In genomic region chr4:4289575-4289929, GRCh38 we compare ENCODE assay signal across 8 cellular contexts. TPM values are rescaled to one million over a fixed set of nuclear protein-coding genes. Genes with fewer than 3 reads are reported as not detected.
DNase-seq lines count a peak whose midpoint lies in the region; ATAC-seq, FAIRE-seq and TF ChIP-seq lines count a peak whose summit lies in the region.

No MANE protein-coding gene starts in this region.

- H3K27ac ChIP-seq in keratinocyte (ENCODE audit: control insufficient read depth, insufficient read depth, low read length) (peak overlapping the region; percentile 73), suprapubic skin (peak overlapping the region; percentile 67)

- no peak for DNase-seq in activated CD4-positive, alpha-beta T cell treated with anti-CD3 and anti-CD28 coated beads, Interleukin-2, amount 10 ng/mL, durations not matched to agents 7 days and 5 days
- no peak for DNase-seq in activated CD4-positive, alpha-beta T cell treated with anti-CD3 and anti-CD28 coated beads for 48 hours
- no peak for DNase-seq in activated T-helper 2 cell treated with anti-CD3 and anti-CD28 coated beads, Interferon-gamma antibody, Interleukin-2, Interleukin-4, amounts not matched to agents 10 μg/mL and 5 μg/mL and 100 μg/mL, durations not matched to agents 14 hours and 24 hours and 36 hours (ENCODE audit: low spot score)
- DNase-seq in keratinocyte (ENCODE audit: low read depth, low spot score) (no peak), suprapubic skin (ENCODE audit: low spot score in 2 of 2) (no peak), frontal cortex (ENCODE audit: low spot score in 2 of 2) (no peak)

- H3K4me2 ChIP-seq in keratinocyte (ENCODE audit: control insufficient read depth, extremely low read depth, insufficient read depth, low read depth, low read length) = peak overlapping the region; percentile 99

- H3K36me3 Mint-ChIP-seq in activated CD4-positive, alpha-beta T cell treated with anti-CD3 and anti-CD28 coated beads, Interleukin-2, amount 10 ng/mL, durations not matched to agents 7 days and 5 days (ENCODE audit: low read depth) = peaks cover 19% of the 10 kb centered on the region
- peaks cover 32% of the 10 kb centered on the region for H3K36me3 Mint-ChIP-seq in activated T-helper 2 cell treated with anti-CD3 and anti-CD28 coated beads, Interferon-gamma antibody, Interleukin-2, Interleukin-4, amounts not matched to agents 10 μg/mL and 5 μg/mL and 100 μg/mL, durations not matched to agents 14 hours and 24 hours and 36 hours (ENCODE audit: low read depth)

- TF ChIP-seq EP300 in suprapubic skin (IDR thresholded peaks at IDR 0.05) = no peak

- H3K27me3 ChIP-seq in keratinocyte (ENCODE audit: control insufficient read depth, extremely low read depth, insufficient read depth, low read length) (no peaks in the 10 kb centered on the region), suprapubic skin (no peaks in the 10 kb centered on the region)

- dilution Hi-C loops in keratinocyte (cut with MboI; ENCODE audit: extremely low pct_ligation_motif_present, low sequenced_read_pairs) = no loop called here

- peak overlapping the region; percentile 89 for H2AFZ ChIP-seq in keratinocyte (ENCODE audit: control insufficient read depth, low read length)

- H4K20me1 ChIP-seq in keratinocyte (ENCODE audit: control insufficient read depth, extremely low read depth, insufficient read depth, low read length) = no peaks in the 10 kb centered on the region

- CTCF ChIA-PET in activated CD4-positive, alpha-beta T cell treated with anti-CD3 and anti-CD28 coated beads, Interleukin-2, amount 10 ng/mL, durations not matched to agents 7 days and 5 days (lab: Charles Lee) = no interaction called here

- peak overlapping the region; percentile 89 for H3K9ac ChIP-seq in keratinocyte (ENCODE audit: control insufficient read depth, extremely low read depth, insufficient read depth, low read length)

- H3K4me3 ChIP-seq in keratinocyte (ENCODE audit: control insufficient read depth in 2 of 3, extremely low read depth in 1 of 3, insufficient read depth in 2 of 3, low read depth in 1 of 3, low read length in 3 of 3) (peak overlapping the region; percentile 86 to 96 (median 93)), suprapubic skin (peak overlapping the region; percentile 96)

- no peaks in the 10 kb centered on the region for H3K9me1 ChIP-seq in keratinocyte (ENCODE audit: control insufficient read depth, extremely low read depth, insufficient read depth, low read length)

- POLR2A ChIA-PET in activated CD4-positive, alpha-beta T cell treated with anti-CD3 and anti-CD28 coated beads, Interleukin-2, amount 10 ng/mL, durations not matched to agents 7 days and 5 days (lab: Charles Lee) = interaction anchor here (1.4 kb wide), 1 partner anchor 41 kb away, joined by 9 read pairs; the partner anchor contains the start of gene TMEM128

- H3K36me3 ChIP-seq in keratinocyte (ENCODE audit: control insufficient read depth in 2 of 2, extremely low read depth in 1 of 2, insufficient read depth in 2 of 2, low read length in 2 of 2) (peaks cover 4 to 22% of the 10 kb centered on the region in 2 experiments), suprapubic skin (peaks cover 16% of the 10 kb centered on the region)

- H3K4me3 Mint-ChIP-seq in activated CD4-positive, alpha-beta T cell treated with anti-CD3 and anti-CD28 coated beads, Interleukin-2, amount 10 ng/mL, durations not matched to agents 7 days and 5 days = peak overlapping the region; percentile 98
- H3K4me3 Mint-ChIP-seq in activated T-helper 2 cell treated with anti-CD3 and anti-CD28 coated beads, Interferon-gamma antibody, Interleukin-2, Interleukin-4, amounts not matched to agents 10 μg/mL and 5 μg/mL and 100 μg/mL, durations not matched to agents 14 hours and 24 hours and 36 hours (ENCODE audit: low read depth) = peak overlapping the region; percentile 96

- H3K79me2 ChIP-seq in keratinocyte (ENCODE audit: control insufficient read depth, insufficient read depth, low read length) = peaks cover 71% of the 10 kb centered on the region

- peaks cover 40% of the 10 kb centered on the region for H3K4me1 Mint-ChIP-seq in activated CD4-positive, alpha-beta T cell treated with anti-CD3 and anti-CD28 coated beads, Interleukin-2, amount 10 ng/mL, durations not matched to agents 7 days and 5 days
- H3K4me1 Mint-ChIP-seq in activated T-helper 2 cell treated with anti-CD3 and anti-CD28 coated beads, Interferon-gamma antibody, Interleukin-2, Interleukin-4, amounts not matched to agents 10 μg/mL and 5 μg/mL and 100 μg/mL, durations not matched to agents 14 hours and 24 hours and 36 hours (ENCODE audit: low read depth) = peaks cover 28% of the 10 kb centered on the region

- FAIRE-seq in keratinocyte (lab: Jason Lieb, UNC) (no peak), frontal cortex (lab: Jason Lieb, UNC) (no peak)

- no peaks in the 10 kb centered on the region for H3K9me3 ChIP-seq in keratinocyte (ENCODE audit: control insufficient read depth, low read depth, low read length)
- no peaks in the 10 kb centered on the region for H3K9me3 ChIP-seq in suprapubic skin

- TF ChIP-seq POLR2A in suprapubic skin (IDR thresholded peaks at IDR 0.05) = no peak

- WGBS in suprapubic skin = 7% methylated on average over 4 of the region's 10 CpGs

- TF ChIP-seq CTCF in keratinocyte (optimal IDR thresholded peaks at IDR 0.05 in 1 of 3, IDR thresholded peaks at IDR 0.05 in 1 of 3, conservative IDR thresholded peaks at IDR 0.05 in 1 of 3; ENCODE audit: extremely low read depth in 1 of 3, insufficient read depth in 2 of 3, low read length in 3 of 3) = no peak
- no peak for TF ChIP-seq CTCF in suprapubic skin (IDR thresholded peaks at IDR 0.05)

- intact Hi-C loops in activated T-helper 2 cell treated with anti-CD3 and anti-CD28 coated beads, Interferon-gamma antibody, Interleukin-2, Interleukin-4, amounts not matched to agents 10 μg/mL and 5 μg/mL and 100 μg/mL, durations not matched to agents 14 hours and 24 hours and 36 hours (cut with micrococcal nuclease) = no loop called here

- peaks cover 17% of the 10 kb centered on the region for H3K4me1 ChIP-seq in keratinocyte (ENCODE audit: control insufficient read depth, extremely low read depth, insufficient read depth, low read length)
- H3K4me1 ChIP-seq in suprapubic skin = peaks cover 27% of the 10 kb centered on the region

- no peaks in the 10 kb centered on the region for H3K9me3 Mint-ChIP-seq in activated CD4-positive, alpha-beta T cell treated with anti-CD3 and anti-CD28 coated beads, Interleukin-2, amount 10 ng/mL, durations not matched to agents 7 days and 5 days
- no peaks in the 10 kb centered on the region for H3K9me3 Mint-ChIP-seq in activated T-helper 2 cell treated with anti-CD3 and anti-CD28 coated beads, Interferon-gamma antibody, Interleukin-2, Interleukin-4, amounts not matched to agents 10 μg/mL and 5 μg/mL and 100 μg/mL, durations not matched to agents 14 hours and 24 hours and 36 hours

- peak overlapping the region; percentile 94 for H3K27ac Mint-ChIP-seq in activated CD4-positive, alpha-beta T cell treated with anti-CD3 and anti-CD28 coated beads, Interleukin-2, amount 10 ng/mL, durations not matched to agents 7 days and 5 days
- H3K27ac Mint-ChIP-seq in activated T-helper 2 cell treated with anti-CD3 and anti-CD28 coated beads, Interferon-gamma antibody, Interleukin-2, Interleukin-4, amounts not matched to agents 10 μg/mL and 5 μg/mL and 100 μg/mL, durations not matched to agents 14 hours and 24 hours and 36 hours = peak overlapping the region; percentile 87

- ATAC-seq in HG03039 (IDR thresholded peaks at IDR 0.05; ENCODE audit: unreplicated experiment) (peak; percentile 10), HG02623 (IDR thresholded peaks at IDR 0.05; ENCODE audit: unreplicated experiment) (no peak)

- no peaks in the 10 kb centered on the region for H3K27me3 Mint-ChIP-seq in activated CD4-positive, alpha-beta T cell treated with anti-CD3 and anti-CD28 coated beads, Interleukin-2, amount 10 ng/mL, durations not matched to agents 7 days and 5 days
- no peaks in the 10 kb centered on the region for H3K27me3 Mint-ChIP-seq in activated T-helper 2 cell treated with anti-CD3 and anti-CD28 coated beads, Interferon-gamma antibody, Interleukin-2, Interleukin-4, amounts not matched to agents 10 μg/mL and 5 μg/mL and 100 μg/mL, durations not matched to agents 14 hours and 24 hours and 36 hours (ENCODE audit: low read depth)

RNA-seq across cellular contexts. Expression of gene LYAR, which starts 0.4 kb away (rescaled TPM):
- total RNA-seq in activated CD4-positive, alpha-beta T cell treated with anti-CD3 and anti-CD28 coated beads, Interleukin-2, amount 10 ng/mL, durations not matched to agents 7 days and 5 days = 10 to 100 TPM; 25.9 to 28.1 TPM
- total RNA-seq in activated T-helper 2 cell treated with anti-CD3 and anti-CD28 coated beads, Interferon-gamma antibody, Interleukin-2, Interleukin-4, amounts not matched to agents 10 μg/mL and 5 μg/mL and 100 μg/mL, durations not matched to agents 14 hours and 24 hours and 36 hours = 61.6 and 61.7 TPM in 2 replicates
- 6.7 to 21.5 TPM (median 19.8 TPM) in 3 replicates for polyA plus RNA-seq in keratinocyte
- 29.4 TPM for polyA plus RNA-seq in keratinocyte (2011; ENCODE audit: low read depth)
- 12.1 and 14.5 TPM in 2 replicates for polyA plus RNA-seq in keratinocyte (2011; cell fraction: cytosol; rRNA removed)
- polyA plus RNA-seq in keratinocyte (2011; cell fraction: nucleus; rRNA removed) = 8.5 and 14.1 TPM in 2 replicates
- 22.8 and 35.2 TPM in 2 replicates for polyA plus RNA-seq in keratinocyte (2012; ENCODE audit: low replicate concordance)
- 0.30 to 6.2 TPM (median 1.1 TPM) in 3 replicates for polyA minus RNA-seq in keratinocyte
- polyA minus RNA-seq in keratinocyte (2011; cell fraction: cytosol; rRNA and poly(A)+ RNA removed) = 7.1 TPM
- polyA minus RNA-seq in keratinocyte (2011; cell fraction: nucleus; rRNA and poly(A)+ RNA removed) = 2.1 and 5.0 TPM in 2 replicates
- 10 to 100 TPM in 3 of 4 donors, 1 to 10 TPM in 1; 7.9 to 12.8 (median 10.7) TPM for total RNA-seq in suprapubic skin
- total RNA-seq in frontal cortex = 7.7 TPM

RNA-seq across cellular contexts. Expression of gene ZBTB49, which starts 0.5 kb away (rescaled TPM):
- 1 to 10 TPM; 7.9 to 8.3 TPM for total RNA-seq in activated CD4-positive, alpha-beta T cell treated with anti-CD3 and anti-CD28 coated beads, Interleukin-2, amount 10 ng/mL, durations not matched to agents 7 days and 5 days
- 6.7 and 8.3 TPM in 2 replicates for total RNA-seq in activated T-helper 2 cell treated with anti-CD3 and anti-CD28 coated beads, Interferon-gamma antibody, Interleukin-2, Interleukin-4, amounts not matched to agents 10 μg/mL and 5 μg/mL and 100 μg/mL, durations not matched to agents 14 hours and 24 hours and 36 hours
- 2.1 to 4.2 TPM (median 3.8 TPM) in 3 replicates for polyA plus RNA-seq in keratinocyte
- 12.5 TPM for polyA plus RNA-seq in keratinocyte (2011; ENCODE audit: low read depth)
- polyA plus RNA-seq in keratinocyte (2011; cell fraction: cytosol; rRNA removed) = 1.5 and 2.4 TPM in 2 replicates
- 10.2 and 10.8 TPM in 2 replicates for polyA plus RNA-seq in keratinocyte (2011; cell fraction: nucleus; rRNA removed)
- polyA plus RNA-seq in keratinocyte (2012; ENCODE audit: low replicate concordance) = 1.9 and 2.5 TPM in 2 replicates
- 2.2 to 6.4 TPM (median 4.4 TPM) in 3 replicates for polyA minus RNA-seq in keratinocyte
- polyA minus RNA-seq in keratinocyte (2011; cell fraction: cytosol; rRNA and poly(A)+ RNA removed) = 2.9 TPM
- polyA minus RNA-seq in keratinocyte (2011; cell fraction: nucleus; rRNA and poly(A)+ RNA removed) = 3.3 and 4.0 TPM in 2 replicates
- 10 to 100 TPM in 1 of 4 donors, 1 to 10 TPM in 3; 3.6 to 11.2 (median 7.1) TPM for total RNA-seq in suprapubic skin
- 8.6 TPM for total RNA-seq in frontal cortex

RNA-seq across cellular contexts. Expression of gene TMEM128, which starts 41.5 kb away (rescaled TPM):
- 10 to 100 TPM; 17.7 to 17.8 TPM for total RNA-seq in activated CD4-positive, alpha-beta T cell treated with anti-CD3 and anti-CD28 coated beads, Interleukin-2, amount 10 ng/mL, durations not matched to agents 7 days and 5 days
- total RNA-seq in activated T-helper 2 cell treated with anti-CD3 and anti-CD28 coated beads, Interferon-gamma antibody, Interleukin-2, Interleukin-4, amounts not matched to agents 10 μg/mL and 5 μg/mL and 100 μg/mL, durations not matched to agents 14 hours and 24 hours and 36 hours = 17.6 and 18.5 TPM in 2 replicates
- 23.4 to 32.7 TPM (median 23.9 TPM) in 3 replicates for polyA plus RNA-seq in keratinocyte
- polyA plus RNA-seq in keratinocyte (2011; ENCODE audit: low read depth) = 1.9 TPM
- polyA plus RNA-seq in keratinocyte (2011; cell fraction: cytosol; rRNA removed) = 19.1 and 30.2 TPM in 2 replicates
- polyA plus RNA-seq in keratinocyte (2011; cell fraction: nucleus; rRNA removed) = 21.2 and 24.7 TPM in 2 replicates
- 15.1 and 20.9 TPM in 2 replicates for polyA plus RNA-seq in keratinocyte (2012; ENCODE audit: low replicate concordance)
- 3.2 to 14.0 TPM (median 12.6 TPM) in 3 replicates for polyA minus RNA-seq in keratinocyte
- polyA minus RNA-seq in keratinocyte (2011; cell fraction: cytosol; rRNA and poly(A)+ RNA removed) = 9.6 TPM
- polyA minus RNA-seq in keratinocyte (2011; cell fraction: nucleus; rRNA and poly(A)+ RNA removed) = 5.3 and 10.2 TPM in 2 replicates
- total RNA-seq in suprapubic skin (10 to 100 TPM; 12.6 to 19.5 (median 17.1) TPM), frontal cortex (46.5 TPM)
